ENCODE assay signal across 8 cellular contexts in genomic region chr11:15258433-15259350, GRCh38.
DNase-seq lines count a peak whose midpoint lies in the region; ATAC-seq and TF ChIP-seq lines count a peak whose summit lies in the region.

No MANE protein-coding gene starts in this region.

- POLR2A ChIA-PET in GM10248 (lab: Yijun Ruan, JAX), result no interaction called here

- H3K9me3 ChIP-seq in RWPE2 (ENCODE audit: severe bottlenecking), result no peaks in the 10 kb centered on the region

- intact Hi-C loops in left colon (cut with DNase I, micrococcal nuclease), result no loop called here

- DNase-seq in HK-2 (ENCODE audit: unreplicated experiment) (peak; percentile 1), RWPE2 (ENCODE audit: low spot score) (no peak), left colon (peak in 1 of 2 donors; percentile 4), H7 (no peak), GM10248 (ENCODE audit: extremely low spot score) (no peak)
- DNase-seq in stimulated activated CD4-positive, alpha-beta T cell treated with anti-CD3 and anti-CD28 coated beads, Interleukin-1b, Interleukin-23, amount 100 ng/mL, for 48 hours, result no peak

- TF ChIP-seq CTCF in RWPE2 (IDR thresholded peaks at IDR 0.05; ENCODE audit: poor library complexity, severe bottlenecking) (peak; percentile 52), GM10248 (IDR thresholded peaks at IDR 0.05; ENCODE audit: control extremely low read depth, extremely low read depth, low read depth, missing control alignments) (no peak)

- ATAC-seq in GM18861 (IDR thresholded peaks at IDR 0.05; ENCODE audit: unreplicated experiment), result peak; percentile 99
- peak; percentile 90 for ATAC-seq in RWPE2 (ENCODE audit: low read depth)
- ATAC-seq in left colon, result peak; percentile 97
- ATAC-seq in HG03039 (IDR thresholded peaks at IDR 0.05; ENCODE audit: unreplicated experiment), result no peak

- H3K4me3 ChIP-seq in RWPE2 (ENCODE audit: severe bottlenecking) (no peak overlapping the region), H7 (ENCODE audit: insufficient read depth, low read depth, low read length) (no peak overlapping the region)

- CTCF ChIA-PET in GM10248 (lab: Yijun Ruan, JAX), result interaction anchor here (1.2 kb wide), 1 partner anchor 11 kb away, joined by 6 read pairs; no protein-coding TSS in a partner anchor

- H3K27ac ChIP-seq in RWPE2 (ENCODE audit: poor library complexity, severe bottlenecking), result no peak overlapping the region

- H3K4me1 ChIP-seq in RWPE2 (ENCODE audit: insufficient read depth, poor library complexity, severe bottlenecking), result no peaks in the 10 kb centered on the region

- no peaks in the 10 kb centered on the region for H3K27me3 ChIP-seq in RWPE2 (ENCODE audit: insufficient read depth, poor library complexity, severe bottlenecking)
- H3K27me3 ChIP-seq in H7 (ENCODE audit: control insufficient read depth, insufficient read depth, low read length), result no peaks in the 10 kb centered on the region

- no peaks in the 10 kb centered on the region for H3K36me3 ChIP-seq in RWPE2 (ENCODE audit: low read depth)
- no peaks in the 10 kb centered on the region for H3K36me3 ChIP-seq in H7 (replicated peaks; ENCODE audit: control insufficient read depth, insufficient read depth, low read length)
